ENCODE assay signal across 16 cellular contexts in genomic region chr14:81246561-81247270, GRCh38.
DNase-seq lines count a peak whose midpoint lies in the region; ATAC-seq and TF ChIP-seq lines count a peak whose summit lies in the region.
"Had no signal": no experiment of that assay in that cellular context is flagged by ENCODE, and none has a peak within 500 bp of the region (broad histone marks: within the 10 kb centered on the region; RNA-seq: fewer than 3 reads in every experiment).

No MANE protein-coding gene starts in this region.

- H2AFZ ChIP-seq in Loucy (ENCODE audit: low read length): no peak overlapping the region

- TF ChIP-seq CTCF in Loucy (conservative IDR thresholded peaks at IDR 0.05; ENCODE audit: low read length): no peak

- peak; percentile 13 for DNase-seq in ELR (ENCODE audit: low read depth)
- DNase-seq in dedifferentiated amniotic fluid mesenchymal stem cell (ENCODE audit: extremely low spot score): peak; percentile 60
- DNase-seq in retina: peak; percentile 31
- no peak for DNase-seq in NCI-H1694 treated with DMSO at 0.1 percent for 48 hours (lab: John Stamatoyannopoulos, UW)
- no peak for DNase-seq in stimulated activated CD8-positive, alpha-beta memory T cell treated with anti-CD3 and anti-CD28 coated beads, Interleukin-4, amount 100 ng/mL, for 48 hours
- DNase-seq in activated CD4-positive, CD25-positive, alpha-beta regulatory T cell (lab: John Stamatoyannopoulos, UW): no peak
- DNase-seq: amygdala, cerebellar nuclear complex, KBM-7, NCI-H146, NCI-H446, T-helper 9 cell had no signal

- no peaks in the 10 kb centered on the region for H3K27me3 ChIP-seq in Loucy (ENCODE audit: insufficient read depth, low read length, poor library complexity, severe bottlenecking)
- H3K27me3 ChIP-seq: thyroid gland had no signal

- H3K36me3 ChIP-seq in Loucy (ENCODE audit: insufficient read depth, low read length): no peaks in the 10 kb centered on the region
- H3K36me3 ChIP-seq: thyroid gland had no signal

- H3K4me2 ChIP-seq in Loucy (ENCODE audit: low read depth, low read length, poor library complexity, severe bottlenecking): peak overlapping the region; percentile 5

- H3K4me1 ChIP-seq in Loucy (ENCODE audit: insufficient read depth, low read length, poor library complexity, severe bottlenecking): peaks cover 12% of the 10 kb centered on the region

- H3F3A ChIP-seq in Loucy (ENCODE audit: low read depth): no peaks in the 10 kb centered on the region

- H3K9ac ChIP-seq in Loucy (ENCODE audit: low read depth, low read length, poor library complexity, severe bottlenecking): peak overlapping the region; percentile 7

- H4K20me1 ChIP-seq in Loucy (ENCODE audit: insufficient read depth, low read length, poor library complexity, severe bottlenecking): no peaks in the 10 kb centered on the region

- peaks cover 4% of the 10 kb centered on the region; the same call in 1 of the 2 replicates for H3K9me3 ChIP-seq in Loucy (ENCODE audit: insufficient read depth, low read depth, low read length)
- H3K9me3 ChIP-seq: thyroid gland had no signal

- H3K9me2 ChIP-seq in Loucy (replicated peaks; ENCODE audit: low read depth, low read length): no peaks in the 10 kb centered on the region

- ATAC-seq in GM21360 (IDR thresholded peaks at IDR 0.05; ENCODE audit: unreplicated experiment): no peak

- no peak overlapping the region for H3K4me3 ChIP-seq in Loucy (ENCODE audit: low read length, poor library complexity, severe bottlenecking)
- H3K4me3 ChIP-seq: lung, thyroid gland had no signal

- H3K79me2 ChIP-seq in Loucy (ENCODE audit: insufficient read depth, low read length): no peaks in the 10 kb centered on the region

Comparison
In these comparisons a context has a peak if more than half of its experiments do, and no peak if none do; other contexts are left out.
1. DNase-seq: peak in ELR (single experiment), dedifferentiated amniotic fluid mesenchymal stem cell (single experiment) and retina (single experiment); none in NCI-H1694 treated with DMSO at 0.1 percent for 48 hours (single experiment), stimulated activated CD8-positive, alpha-beta memory T cell treated with anti-CD3 and anti-CD28 coated beads, Interleukin-4, amount 100 ng/mL, for 48 hours (single experiment) and activated CD4-positive, CD25-positive, alpha-beta regulatory T cell (0 of 4).